In genomic region chr19:55623130-55623868, GRCh38 we compare ENCODE assay signal across 9 cellular contexts. TPM values are rescaled to one million over a fixed set of nuclear protein-coding genes. Genes with fewer than 3 reads are reported as not detected.
DNase-seq lines count a peak whose midpoint lies in the region; ATAC-seq and TF ChIP-seq lines count a peak whose summit lies in the region.
"Had no signal": no experiment of that assay in that cellular context is flagged by ENCODE, and none has a peak within 500 bp of the region (broad histone marks: within the 10 kb centered on the region; RNA-seq: fewer than 3 reads in every experiment).

No MANE protein-coding gene starts in this region.

- H3K27me3 Mint-ChIP-seq in dendritic cell treated with granulocyte-macrophage colony-stimulating factor and Interleukin-4, amounts not matched to agents 40 ng/mL and 50 ng/mL, for 4 days = peaks cover 2% of the 10 kb centered on the region
- peaks cover 5% of the 10 kb centered on the region for H3K27me3 Mint-ChIP-seq in nephron progenitor cell (ENCODE audit: low read depth, poor library complexity)

- DNase-seq in nephron progenitor cell (no peak), ureter (ENCODE audit: low spot score) (no peak), ACHN (no peak), thyroid gland (no peak)
- DNase-seq: cerebellar nuclear complex had no signal

- peak overlapping the region; percentile 10 for H3K4me2 ChIP-seq in BLaER1

- H3K4me1 ChIP-seq in BLaER1 (peaks cover 33% of the 10 kb centered on the region), HUES6 (ENCODE audit: control insufficient read depth, insufficient read depth, low read length) (no peaks in the 10 kb centered on the region; the same call in 1 of the 2 replicates), thyroid gland (peaks cover 0 to 5% of the 10 kb centered on the region in 2 donors)

- H4K20me1 ChIP-seq in BLaER1 = 0 out of 2 replicates have a peak, but pooled peaks cover 20% of the 10 kb centered on the region

- peaks cover 35% of the 10 kb centered on the region for H3K36me3 ChIP-seq in BLaER1
- H3K36me3 ChIP-seq in HUES6 (ENCODE audit: control insufficient read depth, insufficient read depth, low read length) = peaks cover 17% of the 10 kb centered on the region
- no peaks in the 10 kb centered on the region for H3K36me3 ChIP-seq in thyroid gland

- no peak overlapping the region for H3K27ac ChIP-seq in BLaER1
- H3K27ac ChIP-seq in HUES6 (ENCODE audit: low read depth, low read length) = no peak overlapping the region
- no peak overlapping the region for H3K27ac ChIP-seq in thyroid gland

- in situ Hi-C loops in ACHN (cut with HindIII; ENCODE audit: low pct_ligation_motif_present, low pct_unique_long_range_greater_than_20kb, low sequenced_read_pairs) = loop anchor here (10.0 kb wide), 1 partner anchor 108 kb away; no protein-coding TSS in a partner anchor

- H3K4me3 ChIP-seq in BLaER1 (peak overlapping the region; percentile 52; the same call in 1 of the 2 replicates), HUES6 (ENCODE audit: low read depth, low read length) (peak overlapping the region; percentile 53; the same call in 1 of the 2 replicates), thyroid gland (replicated peaks in 1 of 3) (no peak overlapping the region)

- no peak for TF ChIP-seq POLR2A in thyroid gland (IDR thresholded peaks at IDR 0.05)

- ATAC-seq in GM18858 (IDR thresholded peaks at IDR 0.05; ENCODE audit: unreplicated experiment) = no peak

- intact Hi-C loops in dendritic cell treated with granulocyte-macrophage colony-stimulating factor and Interleukin-4, amounts not matched to agents 40 ng/mL and 50 ng/mL, for 4 days (cut with micrococcal nuclease) = no loop called here
- intact Hi-C loops in thyroid gland (cut with DNase I) = loop anchor here (10.0 kb wide), 1 partner anchor 478 kb away; the partner anchor contains the start of gene TNNT1

- 87 to 93% methylated on average over 12 of the region's 12 CpGs for WGBS in thyroid gland, 2 donors

- peak overlapping the region; percentile 98 for H3K27ac Mint-ChIP-seq in dendritic cell treated with granulocyte-macrophage colony-stimulating factor and Interleukin-4, amounts not matched to agents 40 ng/mL and 50 ng/mL, for 4 days
- H3K27ac Mint-ChIP-seq in nephron progenitor cell = peak overlapping the region; percentile 54

- H3K36me3 Mint-ChIP-seq in dendritic cell treated with granulocyte-macrophage colony-stimulating factor and Interleukin-4, amounts not matched to agents 40 ng/mL and 50 ng/mL, for 4 days (ENCODE audit: low read depth) = peaks cover 40% of the 10 kb centered on the region
- H3K36me3 Mint-ChIP-seq in nephron progenitor cell (ENCODE audit: low read depth) = peaks cover 26% of the 10 kb centered on the region

- H3K9me3 ChIP-seq in BLaER1 = no peaks in the 10 kb centered on the region
- no peaks in the 10 kb centered on the region for H3K9me3 ChIP-seq in HUES6 (ENCODE audit: control insufficient read depth, insufficient read depth, low read depth, low read length)
- H3K9me3 ChIP-seq in thyroid gland = no peaks in the 10 kb centered on the region

- H3K9me3 Mint-ChIP-seq in dendritic cell treated with granulocyte-macrophage colony-stimulating factor and Interleukin-4, amounts not matched to agents 40 ng/mL and 50 ng/mL, for 4 days = no peaks in the 10 kb centered on the region
- H3K9me3 Mint-ChIP-seq in nephron progenitor cell = no peaks in the 10 kb centered on the region

- H3K9ac ChIP-seq in BLaER1 = no peak overlapping the region
- H3K9ac ChIP-seq in HUES6 (ENCODE audit: low read length) = no peak overlapping the region

- H3K4me1 Mint-ChIP-seq in dendritic cell treated with granulocyte-macrophage colony-stimulating factor and Interleukin-4, amounts not matched to agents 40 ng/mL and 50 ng/mL, for 4 days (ENCODE audit: low read depth) = peaks cover 57% of the 10 kb centered on the region
- peaks cover 19% of the 10 kb centered on the region for H3K4me1 Mint-ChIP-seq in nephron progenitor cell

- TF ChIP-seq CTCF in nephron progenitor cell (IDR thresholded peaks at IDR 0.05) (no peak), thyroid gland (IDR thresholded peaks at IDR 0.05) (no peak)

- peak overlapping the region; percentile 9 for H3K4me3 Mint-ChIP-seq in dendritic cell treated with granulocyte-macrophage colony-stimulating factor and Interleukin-4, amounts not matched to agents 40 ng/mL and 50 ng/mL, for 4 days
- peak overlapping the region; percentile 87 for H3K4me3 Mint-ChIP-seq in nephron progenitor cell

- no peaks in the 10 kb centered on the region for H3K27me3 ChIP-seq in BLaER1
- no peaks in the 10 kb centered on the region for H3K27me3 ChIP-seq in HUES6 (ENCODE audit: control insufficient read depth, insufficient read depth, low read length)
- H3K27me3 ChIP-seq in thyroid gland = no peaks in the 10 kb centered on the region

RNA-seq across cellular contexts. Expression of gene ZNF784, which starts 1.1 kb away (rescaled TPM):
- total RNA-seq in ureter = 9.5 TPM
- 10 to 100 TPM in 1 of 4 donors, 1 to 10 TPM in 3; 5.1 to 10.0 (median 8.7) TPM for total RNA-seq in thyroid gland

RNA-seq across cellular contexts. Expression of gene ZNF580, which starts 17.5 kb away (rescaled TPM):
- total RNA-seq in ureter (56.5 TPM), thyroid gland (10 to 100 TPM; 29.9 to 61.1 (median 44.8) TPM)

RNA-seq across cellular contexts. Expression of gene ZNF865, which starts 17.9 kb away (rescaled TPM):
- total RNA-seq in ureter (13.6 TPM), thyroid gland (10 to 100 TPM in 2 of 4 donors, 1 to 10 TPM in 2; 5.5 to 12.6 (median 9.1) TPM)

RNA-seq across cellular contexts. Expression of gene ZNF581, which starts 20.1 kb away (rescaled TPM):
- total RNA-seq in ureter (22.7 TPM), thyroid gland (10 to 100 TPM; 11.1 to 23.9 (median 15.8) TPM)

RNA-seq across cellular contexts. Expression of gene ZNF524, which starts 23.2 kb away (rescaled TPM):
- total RNA-seq in ureter = 13.0 TPM
- 10 to 100 TPM; 13.0 to 34.2 (median 28.9) TPM for total RNA-seq in thyroid gland

Comparison
In these comparisons a context has a peak if more than half of its experiments do, and no peak if none do; other contexts are left out.
1. H3K4me3 ChIP-seq: peak in BLaER1 (single experiment) and HUES6 (single experiment); none in thyroid gland (0 of 3).